Comparison of ENCODE assay signal across 10 cellular contexts in genomic region chr22:19598054-19598855, GRCh38.
DNase-seq lines count a peak whose midpoint lies in the region; ATAC-seq, FAIRE-seq and TF ChIP-seq lines count a peak whose summit lies in the region.
"Had no signal": no experiment of that assay in that cellular context is flagged by ENCODE, and none has a peak within 500 bp of the region (broad histone marks: within the 10 kb centered on the region; RNA-seq: fewer than 3 reads in every experiment).

No MANE protein-coding gene starts in this region.

- H3K27ac Mint-ChIP-seq in activated CD4-positive, alpha-beta T cell treated with anti-CD3 and anti-CD28 coated beads, Interleukin-2, amount 10 ng/mL, durations not matched to agents 24 days and 14 days = peak overlapping the region; percentile 38
- H3K27ac Mint-ChIP-seq in natural killer cell = no peak overlapping the region
- H3K27ac Mint-ChIP-seq: HFFc6 had no signal

- no peaks in the 10 kb centered on the region for H3K9me3 Mint-ChIP-seq in activated CD4-positive, alpha-beta T cell treated with anti-CD3 and anti-CD28 coated beads, Interleukin-2, amount 10 ng/mL, durations not matched to agents 24 days and 14 days
- H3K9me3 Mint-ChIP-seq in natural killer cell = no peaks in the 10 kb centered on the region
- H3K9me3 Mint-ChIP-seq: HFFc6 had no signal

- H3K27me3 Mint-ChIP-seq in activated CD4-positive, alpha-beta T cell treated with anti-CD3 and anti-CD28 coated beads, Interleukin-2, amount 10 ng/mL, durations not matched to agents 24 days and 14 days = no peaks in the 10 kb centered on the region
- H3K27me3 Mint-ChIP-seq in natural killer cell (ENCODE audit: low read depth in 2 of 2) = peaks cover 0 to 3% of the 10 kb centered on the region in 2 donors

- H3K4me1 Mint-ChIP-seq in activated CD4-positive, alpha-beta T cell treated with anti-CD3 and anti-CD28 coated beads, Interleukin-2, amount 10 ng/mL, durations not matched to agents 24 days and 14 days = peaks cover 30% of the 10 kb centered on the region
- H3K4me1 Mint-ChIP-seq in natural killer cell = peaks cover 0 to 3% of the 10 kb centered on the region in 2 donors

- peak overlapping the region in 31 of 59 donors; percentile 4 to 74 (median 42) for H3K27ac ChIP-seq in dorsolateral prefrontal cortex

- TF ChIP-seq CTCF in dorsolateral prefrontal cortex (IDR thresholded peaks at IDR 0.05 in 54 of 56, conservative IDR thresholded peaks at IDR 0.05 in 2 of 56; ENCODE audit: low read depth in 1 of 56, partially characterized antibody in 56 of 56) = no peak
- TF ChIP-seq CTCF in natural killer cell (IDR thresholded peaks at IDR 0.05) = no peak

- peak; percentile 65 for ATAC-seq in stimulated activated naive CD8-positive, alpha-beta T cell treated with anti-CD3 and anti-CD28 coated beads, Interleukin-15, Interleukin-2, amounts not matched to agents 100 U/mL and 50 U/mL, for 24 hours
- no peak for ATAC-seq in natural killer cell

- intact Hi-C loops in activated CD4-positive, alpha-beta T cell treated with anti-CD3 and anti-CD28 coated beads, Interleukin-2, amount 10 ng/mL, durations not matched to agents 24 days and 14 days (cut with micrococcal nuclease) = no loop called here
- intact Hi-C loops in dorsolateral prefrontal cortex (cut with DNase I) (no loop called here), natural killer cell (cut with micrococcal nuclease) (no loop called here)

- H3K4me3 Mint-ChIP-seq in activated CD4-positive, alpha-beta T cell treated with anti-CD3 and anti-CD28 coated beads, Interleukin-2, amount 10 ng/mL, durations not matched to agents 24 days and 14 days = peak overlapping the region; percentile 32
- no peak overlapping the region for H3K4me3 Mint-ChIP-seq in natural killer cell
- H3K4me3 Mint-ChIP-seq: HFFc6 had no signal

- FAIRE-seq in GM19239 (lab: Jason Lieb, UNC) = no peak

- no peak overlapping the region for H3K4me3 ChIP-seq in dorsolateral prefrontal cortex

- no peaks in the 10 kb centered on the region for H3K27me3 ChIP-seq in dorsolateral prefrontal cortex

- DNase-seq in activated CD4-positive, alpha-beta T cell treated with anti-CD3 and anti-CD28 coated beads, Interleukin-2, amount 10 ng/mL, durations not matched to agents 24 days and 14 days = peak; percentile 70
- DNase-seq in activated CD4-positive, alpha-beta T cell treated with anti-CD3 and anti-CD28 coated beads for 4 hours = no peak
- DNase-seq in SW480 (ENCODE audit: low spot score) (peak; percentile 32), dorsolateral prefrontal cortex (peak in 1 of 10 donors; percentile 26), NCI-H748 treated with DMSO at 0.1 percent for 48 hours (lab: John Stamatoyannopoulos, UW) (no peak), natural killer cell (no peak), GM19239 (ENCODE audit: insufficient read length, low spot score) (no peak)
- peak; percentile 12 for DNase-seq in stimulated activated naive CD8-positive, alpha-beta T cell treated with anti-CD3 and anti-CD28 coated beads, Interleukin-15, Interleukin-2, amounts not matched to agents 100 U/mL and 50 U/mL, for 24 hours
- DNase-seq: HFFc6, NCI-H1417 treated with DMSO at 0.1 percent for 48 hours had no signal

- H3K36me3 Mint-ChIP-seq in activated CD4-positive, alpha-beta T cell treated with anti-CD3 and anti-CD28 coated beads, Interleukin-2, amount 10 ng/mL, durations not matched to agents 24 days and 14 days (ENCODE audit: low read depth) = no peaks in the 10 kb centered on the region
- H3K36me3 Mint-ChIP-seq in natural killer cell = no peaks in the 10 kb centered on the region

Comparison
In these comparisons a context has a peak if more than half of its experiments do, and no peak if none do; other contexts are left out.
1. DNase-seq: peak in activated CD4-positive, alpha-beta T cell treated with anti-CD3 and anti-CD28 coated beads, Interleukin-2, amount 10 ng/mL, durations not matched to agents 24 days and 14 days (single experiment), SW480 (single experiment) and stimulated activated naive CD8-positive, alpha-beta T cell treated with anti-CD3 and anti-CD28 coated beads, Interleukin-15, Interleukin-2, amounts not matched to agents 100 U/mL and 50 U/mL, for 24 hours (single experiment); none in activated CD4-positive, alpha-beta T cell treated with anti-CD3 and anti-CD28 coated beads for 4 hours (0 of 2), NCI-H748 treated with DMSO at 0.1 percent for 48 hours (single experiment), natural killer cell (single experiment) and GM19239 (single experiment).